In the genomic region with DNA sequence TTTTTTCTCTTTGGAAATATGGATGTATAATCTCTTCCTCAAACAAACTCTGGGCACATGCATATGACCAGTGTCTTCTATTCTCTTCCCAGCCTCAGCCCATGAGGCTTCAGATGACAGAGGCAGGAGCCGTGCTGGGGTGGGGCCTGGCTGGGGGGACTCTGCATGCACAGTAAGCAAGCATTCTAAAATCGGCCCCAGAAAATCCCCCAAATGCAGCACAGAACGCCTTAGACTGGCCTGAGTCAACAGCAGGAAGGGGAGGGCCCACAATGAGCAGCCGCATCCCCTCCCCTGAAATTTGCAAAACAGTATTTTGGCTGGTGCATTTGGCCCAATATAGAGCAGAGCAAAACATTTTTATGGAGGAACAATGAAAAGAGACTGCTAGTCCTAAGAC, we compare ENCODE assay signal across 8 cellular contexts. TPM values are rescaled to one million over a fixed set of nuclear protein-coding genes. Genes with fewer than 3 reads are reported as not detected.
DNase-seq lines count a peak whose midpoint lies in the region; ATAC-seq, FAIRE-seq and TF ChIP-seq lines count a peak whose summit lies in the region.

No MANE protein-coding gene starts in this region.

- FAIRE-seq in D721Med (lab: Jason Lieb, UNC), result no peak

- no peaks in the 10 kb centered on the region for H3K9me3 Mint-ChIP-seq in natural killer cell
- H3K9me3 Mint-ChIP-seq in glutamatergic neuron (ENCODE audit: unreplicated experiment), result peaks cover 3% of the 10 kb centered on the region

- H3K4me1 Mint-ChIP-seq in natural killer cell, result peaks cover 83 to 91% of the 10 kb centered on the region in 2 donors
- peaks cover 38% of the 10 kb centered on the region for H3K4me1 Mint-ChIP-seq in glutamatergic neuron (ENCODE audit: low read depth, unreplicated experiment)

- ATAC-seq in HG03280 (IDR thresholded peaks at IDR 0.05; ENCODE audit: unreplicated experiment) (peak; percentile 48), natural killer cell (peak; percentile 69 to 82 (median 81)), HG03139 (IDR thresholded peaks at IDR 0.05; ENCODE audit: unreplicated experiment) (no peak)

- TF ChIP-seq CTCF in GM10266 (IDR thresholded peaks at IDR 0.05; ENCODE audit: control insufficient read depth, insufficient read depth, low read depth, missing control alignments) (no peak), natural killer cell (IDR thresholded peaks at IDR 0.05) (no peak), glutamatergic neuron (IDR thresholded peaks at IDR 0.05; ENCODE audit: partially characterized antibody, unreplicated experiment) (no peak), D721Med (IDR thresholded peaks at IDR 0.05; ENCODE audit: insufficient read depth, missing control alignments) (no peak)

- H3K27me3 Mint-ChIP-seq in natural killer cell (ENCODE audit: low read depth in 2 of 2) (no peaks in the 10 kb centered on the region), glutamatergic neuron (ENCODE audit: unreplicated experiment) (peaks cover 7% of the 10 kb centered on the region)

- no peaks in the 10 kb centered on the region for H3K36me3 Mint-ChIP-seq in natural killer cell
- no peaks in the 10 kb centered on the region for H3K36me3 Mint-ChIP-seq in glutamatergic neuron (ENCODE audit: unreplicated experiment)

- H3K27ac Mint-ChIP-seq in natural killer cell (peak overlapping the region; percentile 97 to 99), glutamatergic neuron (ENCODE audit: unreplicated experiment) (no peak overlapping the region)

- intact Hi-C loops in natural killer cell (cut with micrococcal nuclease), result no loop called here

- H3K4me3 Mint-ChIP-seq in natural killer cell (no peak overlapping the region), glutamatergic neuron (ENCODE audit: unreplicated experiment) (no peak overlapping the region)

- peak; percentile 53 for DNase-seq in GM10266 (ENCODE audit: extremely low spot score)
- peak; percentile 57 for DNase-seq in activated gamma-delta T cell treated with Interleukin-2 at 50 U/mL for 16 hours
- DNase-seq in natural killer cell, result peak; percentile 37
- no peak for DNase-seq in glutamatergic neuron
- DNase-seq in NCI-H446 (lab: John Stamatoyannopoulos, UW), result no peak
- no peak for DNase-seq in D721Med (ENCODE audit: insufficient read length, low spot score)

RNA-seq across cellular contexts. Expression of gene ITPKB, which starts 47.8 kb away (rescaled TPM):
- 100 to 1,000 TPM in 1 of 3 donors, 10 to 100 TPM in 2; 92.2 to 133 (median 99.0) TPM for total RNA-seq in natural killer cell
- 0.34 TPM for total RNA-seq in glutamatergic neuron (ENCODE audit: unreplicated experiment)

Comparison
In these comparisons a context has a peak if more than half of its experiments do, and no peak if none do; other contexts are left out.
1. DNase-seq: peak in GM10266 (single experiment), activated gamma-delta T cell treated with Interleukin-2 at 50 U/mL for 16 hours (single experiment) and natural killer cell (single experiment); none in glutamatergic neuron (single experiment), NCI-H446 (0 of 2) and D721Med (single experiment).
2. RNA of gene ITPKB, which starts 47.8 kb away (total RNA-seq): 92.2 to 133 TPM in natural killer cell; 0.34 TPM in glutamatergic neuron (single experiment); every median in the first group is over 10 times any median in the second.